In genomic region chr5:72499730-72500129, GRCh38 we compare ENCODE assay signal across 1 cellular context.
TF ChIP-seq lines count a peak whose summit lies in the region.

No MANE protein-coding gene starts in this region.

TF ChIP-seq in K562, 482 proteins besides CTCF, POLR2A, EP300 and RAD21 (continued from another document):
- TF ChIP-seq ZNF511 (CRISPR knock-in tag; IDR thresholded peaks at IDR 0.05) (no peak), ZNF318 (IDR thresholded peaks at IDR 0.05; ENCODE audit: borderline replicate concordance in 1 of 2, low read depth in 1 of 2) (no peak), ZNF431 (CRISPR knock-in tag; IDR thresholded peaks at IDR 0.05) (no peak), ZBTB2 (IDR thresholded peaks at IDR 0.05) (no peak), POLR2AphosphoS5 (IDR thresholded peaks at IDR 0.05; ENCODE audit: control insufficient read depth, insufficient read depth, low read depth, low read length) (no peak), SMARCA5 (IDR thresholded peaks at IDR 0.05) (no peak), PRDM10 (IDR thresholded peaks at IDR 0.05; ENCODE audit: partially characterized antibody) (no peak), NCOA4 (IDR thresholded peaks at IDR 0.05; ENCODE audit: partially characterized antibody) (no peak), ZSCAN29 (IDR thresholded peaks at IDR 0.05) (no peak), TFE3 (CRISPR knock-in tag; IDR thresholded peaks at IDR 0.05) (no peak), BCL6 (CRISPR knock-in tag; IDR thresholded peaks at IDR 0.05) (no peak)
- TF ChIP-seq, protein P1, sequence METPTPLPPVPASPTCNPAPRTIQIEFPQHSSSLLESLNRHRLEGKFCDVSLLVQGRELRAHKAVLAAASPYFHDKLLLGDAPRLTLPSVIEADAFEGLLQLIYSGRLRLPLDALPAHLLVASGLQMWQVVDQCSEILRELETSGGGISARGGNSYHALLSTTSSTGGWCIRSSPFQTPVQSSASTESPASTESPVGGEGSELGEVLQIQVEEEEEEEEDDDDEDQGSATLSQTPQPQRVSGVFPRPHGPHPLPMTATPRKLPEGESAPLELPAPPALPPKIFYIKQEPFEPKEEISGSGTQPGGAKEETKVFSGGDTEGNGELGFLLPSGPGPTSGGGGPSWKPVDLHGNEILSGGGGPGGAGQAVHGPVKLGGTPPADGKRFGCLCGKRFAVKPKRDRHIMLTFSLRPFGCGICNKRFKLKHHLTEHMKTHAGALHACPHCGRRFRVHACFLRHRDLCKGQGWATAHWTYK (CRISPR knock-in tag; IDR thresholded peaks at IDR 0.05): no peak
- TF ChIP-seq, protein P2, sequence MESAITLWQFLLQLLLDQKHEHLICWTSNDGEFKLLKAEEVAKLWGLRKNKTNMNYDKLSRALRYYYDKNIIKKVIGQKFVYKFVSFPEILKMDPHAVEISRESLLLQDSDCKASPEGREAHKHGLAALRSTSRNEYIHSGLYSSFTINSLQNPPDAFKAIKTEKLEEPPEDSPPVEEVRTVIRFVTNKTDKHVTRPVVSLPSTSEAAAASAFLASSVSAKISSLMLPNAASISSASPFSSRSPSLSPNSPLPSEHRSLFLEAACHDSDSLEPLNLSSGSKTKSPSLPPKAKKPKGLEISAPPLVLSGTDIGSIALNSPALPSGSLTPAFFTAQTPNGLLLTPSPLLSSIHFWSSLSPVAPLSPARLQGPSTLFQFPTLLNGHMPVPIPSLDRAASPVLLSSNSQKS (CRISPR knock-in tag; IDR thresholded peaks at IDR 0.05): no peak
